Comparison of ENCODE assay signal across 20 cellular contexts in the genomic region with DNA sequence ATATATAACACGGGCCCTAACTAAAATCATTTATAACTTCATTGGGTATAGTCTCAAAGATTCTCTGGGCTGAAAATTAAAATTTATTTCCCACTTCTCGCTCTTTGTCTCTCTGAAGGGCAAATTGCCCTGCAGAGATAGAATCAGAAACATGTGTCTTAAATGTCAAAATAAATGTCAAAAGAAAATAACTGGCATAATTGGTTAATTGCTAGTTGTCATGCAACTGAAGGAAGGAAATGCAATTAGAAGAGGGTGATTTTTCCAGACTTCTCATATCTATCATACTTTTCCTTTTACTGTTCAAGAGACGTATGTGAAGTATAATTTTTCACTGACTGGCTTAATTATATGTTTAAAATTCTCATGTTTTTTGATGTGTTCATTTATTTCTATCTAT.
"Had no signal": no experiment of that assay in that cellular context is flagged by ENCODE, and none has a peak within 500 bp of the region (broad histone marks: within the 10 kb centered on the region; RNA-seq: fewer than 3 reads in every experiment).

No MANE protein-coding gene starts in this region.

- H3K4me3 ChIP-seq: ascending aorta, body of pancreas, SJSA1 had no signal

- H3K9me3 ChIP-seq: ascending aorta, SJSA1 had no signal

- ATAC-seq: activated CD4-positive, CD25-positive, alpha-beta regulatory T cell treated with anti-CD3 and anti-CD28 coated beads, Interleukin-2, amount 50 U/mL, for 24 hours; activated CD8-positive, alpha-beta T cell treated with anti-CD3 and anti-CD28 coated beads for 36 hours; body of pancreas; PC-3 had no signal

- H3K4me1 ChIP-seq: ascending aorta, body of pancreas, SJSA1 had no signal

- H3K27ac ChIP-seq: ascending aorta, body of pancreas, SJSA1, WERI-Rb-1 had no signal

- DNase-seq: activated CD4-positive, alpha-beta T cell treated with anti-CD3 and anti-CD28 coated beads for 4 hours; activated CD8-positive, alpha-beta memory T cell treated with anti-CD3 and anti-CD28 coated beads, Interleukin-2, amount 50 U/mL, for 4 hours; activated CD8-positive, alpha-beta T cell treated with anti-CD3 and anti-CD28 coated beads for 36 hours; activated naive CD4-positive, alpha-beta T cell; amniotic stem cell; body of pancreas; central memory CD4-positive, alpha-beta T cell; NCI-H1436; NCI-H1694 treated with DMSO at 0.1 percent for 48 hours; NCI-H2029 treated with DMSO at 0.1 percent for 48 hours; NCI-H345; NCI-H510A; NCI-H526 treated with DMSO at 0.1 percent for 48 hours; PC-3; SHP77; T-helper 1 cell; WERI-Rb-1 had no signal

- H3K27me3 ChIP-seq: ascending aorta, body of pancreas, SJSA1 had no signal

- H3K36me3 ChIP-seq: ascending aorta, SJSA1, WERI-Rb-1 had no signal
